ENCODE assay signal across 9 cellular contexts in the genomic region with DNA sequence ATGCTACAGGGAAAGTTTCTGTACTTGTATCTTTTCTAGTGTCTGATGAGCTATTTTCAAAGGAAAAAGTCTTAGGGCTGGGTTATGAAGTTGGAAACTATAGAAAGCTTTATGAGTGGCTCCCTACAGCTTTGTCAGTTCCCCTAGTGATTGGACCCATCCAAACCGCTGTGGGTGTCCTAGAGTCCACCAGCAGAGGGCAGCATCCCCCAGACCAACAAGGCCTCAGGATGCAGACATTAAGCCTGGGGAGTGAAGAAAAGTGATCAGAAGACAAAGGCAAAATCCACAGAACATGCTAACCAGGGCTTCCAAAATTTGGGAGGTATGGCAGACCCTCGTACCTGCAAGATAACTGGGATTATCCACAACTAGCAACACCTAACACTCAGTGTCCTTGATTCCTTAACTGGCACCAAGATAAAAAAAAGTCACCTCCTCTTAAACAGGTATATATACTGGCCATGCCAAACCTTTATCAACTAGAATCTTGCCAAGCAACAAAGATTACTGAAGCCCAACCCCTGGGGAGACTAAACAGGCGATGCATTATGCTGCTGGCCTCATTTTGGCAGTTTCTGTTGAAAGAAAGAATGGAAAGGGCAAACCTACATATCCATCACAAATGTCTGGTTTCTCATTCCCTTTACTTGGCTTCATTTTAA.
DNase-seq lines count a peak whose midpoint lies in the region; ATAC-seq, FAIRE-seq and TF ChIP-seq lines count a peak whose summit lies in the region.
"Had no signal": no experiment of that assay in that cellular context is flagged by ENCODE, and none has a peak within 500 bp of the region (broad histone marks: within the 10 kb centered on the region; RNA-seq: fewer than 3 reads in every experiment).

No MANE protein-coding gene starts in this region.

- H3K27me3 Mint-ChIP-seq in CD14-positive monocyte (ENCODE audit: low read depth in 3 of 3) = no peaks in the 10 kb centered on the region
- peaks cover 2% of the 10 kb centered on the region for H3K27me3 Mint-ChIP-seq in chondrocyte (ENCODE audit: low read depth)
- H3K27me3 Mint-ChIP-seq: IgD-negative memory B cell had no signal

- H3K27ac Mint-ChIP-seq in CD14-positive monocyte (no peak overlapping the region), chondrocyte (ENCODE audit: unreplicated experiment) (no peak overlapping the region)
- H3K27ac Mint-ChIP-seq: IgD-negative memory B cell had no signal

- ATAC-seq in GM18517 (IDR thresholded peaks at IDR 0.05; ENCODE audit: unreplicated experiment) = no peak

- TF ChIP-seq POLR2A in H54 (IDR thresholded peaks at IDR 0.05; ENCODE audit: low read depth, low read length) = no peak

- intact Hi-C loops in CD14-positive monocyte (cut with micrococcal nuclease) = loop anchor here (1.0 to 5.0 kb wide), 4 partner anchors 95 to 236 kb away; a partner anchor contains a TSS

- DNase-seq in CD14-positive monocyte (ENCODE audit: low spot score) (peak; percentile 72), H54 (ENCODE audit: insufficient read length, low spot score) (peak; percentile 79), NCI-H2227 (lab: John Stamatoyannopoulos, UW; ENCODE audit: unreplicated experiment) (peak; percentile 73), chondrocyte (ENCODE audit: low spot score) (no peak), left kidney (ENCODE audit: low read depth, low spot score) (peak; percentile 87)
- peak; percentile 56 to 74 for DNase-seq in activated CD4-positive, alpha-beta T cell treated with anti-CD3 and anti-CD28 coated beads for 24 hours (ENCODE audit: low read depth in 2 of 2)
- peak; percentile 51 to 67 for DNase-seq in stimulated activated CD4-positive, alpha-beta T cell treated with anti-CD3 and anti-CD28 coated beads, Interleukin-4, amount 100 ng/mL, for 4 hours

- peak; percentile 97 for FAIRE-seq in H54 (lab: Jason Lieb, UNC)

- H3K9me3 Mint-ChIP-seq in CD14-positive monocyte (no peaks in the 10 kb centered on the region), chondrocyte (ENCODE audit: low read depth) (no peaks in the 10 kb centered on the region)
- H3K9me3 Mint-ChIP-seq: IgD-negative memory B cell had no signal

- peak; percentile 93 for TF ChIP-seq CTCF in CD14-positive monocyte (IDR thresholded peaks at IDR 0.05)
- TF ChIP-seq CTCF in chondrocyte (IDR thresholded peaks at IDR 0.05) = peak; percentile 96

- H3K4me3 Mint-ChIP-seq in CD14-positive monocyte = no peak overlapping the region
- H3K4me3 Mint-ChIP-seq in chondrocyte (ENCODE audit: unreplicated experiment) = no peak overlapping the region
- H3K4me3 Mint-ChIP-seq: IgD-negative memory B cell had no signal

- no peaks in the 10 kb centered on the region for H3K36me3 Mint-ChIP-seq in CD14-positive monocyte
- H3K36me3 Mint-ChIP-seq in chondrocyte (ENCODE audit: low read depth) = no peaks in the 10 kb centered on the region

- H3K4me1 Mint-ChIP-seq in CD14-positive monocyte (peaks cover 4% of the 10 kb centered on the region), chondrocyte (ENCODE audit: low read depth) (peaks cover 24% of the 10 kb centered on the region)
- H3K4me1 Mint-ChIP-seq: IgD-negative memory B cell had no signal
